In genomic region chr15:93063796-93064690, GRCh38 we compare ENCODE assay signal across 17 cellular contexts. TPM values are rescaled to one million over a fixed set of nuclear protein-coding genes. Genes with fewer than 3 reads are reported as not detected.
A peak's percentile ranks its signal among the peaks of the same experiment; 100 is the strongest.
DNase-seq lines count a peak whose midpoint lies in the region; ATAC-seq, FAIRE-seq and TF ChIP-seq lines count a peak whose summit lies in the region.
"Had no signal": no experiment of that assay in that cellular context is flagged by ENCODE, and none has a peak within 500 bp of the region (broad histone marks: within the 10 kb centered on the region; RNA-seq: fewer than 3 reads in every experiment).

No MANE protein-coding gene starts in this region.

- no peak overlapping the region for H2BK5ac ChIP-seq in H9 (ENCODE audit: insufficient read length, low read length)

- no peak overlapping the region for H2BK15ac ChIP-seq in H9 (ENCODE audit: low read depth, low read length)

- H3K4me3 Mint-ChIP-seq in H9 = no peak overlapping the region; a peak in 1 of 5 replicates
- H3K4me3 Mint-ChIP-seq: activated CD4-positive, alpha-beta T cell treated with anti-CD3 and anti-CD28 coated beads, Interleukin-2, amount 10 ng/mL, durations not matched to agents 7 days and 5 days; activated T-cell treated with anti-CD3 and anti-CD28 coated beads, Interleukin-2, amount 50 U/mL, for 4 hours had no signal

- H3K27me3 ChIP-seq in H9 (ENCODE audit: insufficient read depth, low read length) (no peaks in the 10 kb centered on the region), ascending aorta (no peaks in the 10 kb centered on the region), iPS-20b (ENCODE audit: insufficient read depth, low read length) (no peaks in the 10 kb centered on the region), stomach (peaks cover 0 to 33% (median 0%) of the 10 kb centered on the region in 3 donors)

- H3K4me2 ChIP-seq in H9 (ENCODE audit: insufficient read depth, insufficient read length, low read length) = no peak overlapping the region
- H3K4me2 ChIP-seq: hepatocyte had no signal

- H3K27ac ChIP-seq in H9 (ENCODE audit: insufficient read length, low read depth, low read length) = no peak overlapping the region
- peak overlapping the region; percentile 28 to 65 for H3K27ac ChIP-seq in ascending aorta
- H3K27ac ChIP-seq in iPS-20b (ENCODE audit: low read length) = peak overlapping the region; percentile 31
- peak overlapping the region in 4 of 5 donors; percentile 1 to 92 (median 47) for H3K27ac ChIP-seq in stomach
- H3K27ac ChIP-seq: hepatocyte, parathyroid adenoma, SK-N-MC had no signal

- no peaks in the 10 kb centered on the region for H3K9me3 Mint-ChIP-seq in H9
- H3K9me3 Mint-ChIP-seq: activated CD4-positive, alpha-beta T cell treated with anti-CD3 and anti-CD28 coated beads, Interleukin-2, amount 10 ng/mL, durations not matched to agents 7 days and 5 days; activated T-cell treated with anti-CD3 and anti-CD28 coated beads, Interleukin-2, amount 50 U/mL, for 4 hours had no signal

- H3K4ac ChIP-seq in H9 (ENCODE audit: low read depth, low read length) = no peak overlapping the region

- no peak overlapping the region for H2BK20ac ChIP-seq in H9 (ENCODE audit: low read depth, low read length, poor library complexity, severe bottlenecking)

- H3K9ac ChIP-seq in H9 (ENCODE audit: extremely low read depth, insufficient read length, low read length) (no peak overlapping the region), iPS-20b (ENCODE audit: low read depth, low read length) (peak overlapping the region; percentile 52; the same call in 1 of the 2 replicates)
- H3K9ac ChIP-seq: parathyroid adenoma had no signal

- H3K4me1 Mint-ChIP-seq in H9 = peaks cover 80 to 89% of the 10 kb centered on the region in 2 experiments

- no peaks in the 10 kb centered on the region for H3K23me2 ChIP-seq in H9 (ENCODE audit: insufficient read length, low read depth, low read length, poor library complexity, severe bottlenecking)

- peaks cover 18% of the 10 kb centered on the region for H3K79me1 ChIP-seq in H9 (ENCODE audit: insufficient read depth, low read depth, low read length, poor library complexity, severe bottlenecking)

- no peak overlapping the region for H3T11ph ChIP-seq in H9 (ENCODE audit: low read length)

- TF ChIP-seq POLR2A in stomach (IDR thresholded peaks at IDR 0.05) (no peak), GM18505 (IDR thresholded peaks at IDR 0.05; ENCODE audit: borderline replicate concordance, extremely low read depth, insufficient read depth, insufficient read length) (no peak)

- H4K5ac ChIP-seq in H9 (ENCODE audit: insufficient read length, low read depth, low read length) = no peak overlapping the region

- H4K20me1 ChIP-seq in H9 (ENCODE audit: control insufficient read depth, insufficient read depth, insufficient read length) = no peaks in the 10 kb centered on the region

- no peak overlapping the region for H2BK120ac ChIP-seq in H9 (ENCODE audit: low read depth, low read length, poor library complexity, severe bottlenecking)

- H3K36me3 ChIP-seq in ascending aorta (peaks cover 4 to 8% of the 10 kb centered on the region in 2 donors), iPS-20b (ENCODE audit: insufficient read depth, low read depth, low read length) (peaks cover 42% of the 10 kb centered on the region), stomach (peaks cover 0 to 11% (median 5%) of the 10 kb centered on the region in 4 donors)

- no peak overlapping the region for H4K8ac ChIP-seq in H9 (replicated peaks; ENCODE audit: insufficient read length, low read depth, low read length)

- no peak overlapping the region for H3K56ac ChIP-seq in H9 (ENCODE audit: insufficient read length, low read depth, low read length)

- no peak overlapping the region for H3K4me3 ChIP-seq in ascending aorta
- no peak overlapping the region for H3K4me3 ChIP-seq in iPS-20b (ENCODE audit: low read length)
- H3K4me3 ChIP-seq in stomach = peak overlapping the region in 2 of 4 donors; percentile 11 to 16
- H3K4me3 ChIP-seq: coronary artery, hepatocyte, mucosa of descending colon, SK-N-MC had no signal

- ATAC-seq in HG02973 (IDR thresholded peaks at IDR 0.05; ENCODE audit: unreplicated experiment) = no peak
- ATAC-seq in GM18505 (IDR thresholded peaks at IDR 0.05; ENCODE audit: unreplicated experiment) = no peak
- ATAC-seq: activated T-cell treated with anti-CD3 and anti-CD28 coated beads, Interleukin-2, amount 50 U/mL, for 4 hours; stimulated activated naive CD8-positive, alpha-beta T cell treated with anti-CD3 and anti-CD28 coated beads, Interleukin-15, Interleukin-2, amounts not matched to agents 100 U/mL and 50 U/mL, for 24 hours had no signal

- peak overlapping the region; percentile 49 to 99 (median 74); a peak in 4 of 7 replicates for H3K27ac Mint-ChIP-seq in H9
- H3K27ac Mint-ChIP-seq: activated CD4-positive, alpha-beta T cell treated with anti-CD3 and anti-CD28 coated beads, Interleukin-2, amount 10 ng/mL, durations not matched to agents 7 days and 5 days had no signal

- H3K27me3 Mint-ChIP-seq in H9 (ENCODE audit: low read depth) = no peaks in the 10 kb centered on the region

- no peak overlapping the region for H2AK5ac ChIP-seq in H9 (ENCODE audit: insufficient read length, low read length)

- peaks cover 29% of the 10 kb centered on the region; the same call in 1 of the 2 replicates for H3K79me2 ChIP-seq in H9 (ENCODE audit: insufficient read depth, low read length)
- H3K79me2 ChIP-seq: hepatocyte, parathyroid adenoma had no signal

- no peak for TF ChIP-seq EP300 in stomach (IDR thresholded peaks at IDR 0.05)

- H3K14ac ChIP-seq in H9 (ENCODE audit: insufficient read depth, low read length) = 0 out of 2 replicates have a peak overlapping the region, but pooled peaks have one; percentile 18

- no peak for TF ChIP-seq CTCF in H9 (conservative IDR thresholded peaks at IDR 0.05)
- no peak for TF ChIP-seq CTCF in ascending aorta (IDR thresholded peaks at IDR 0.05)
- TF ChIP-seq CTCF in stomach (IDR thresholded peaks at IDR 0.05) = no peak
- no peak for TF ChIP-seq CTCF in D721Med (IDR thresholded peaks at IDR 0.05; ENCODE audit: insufficient read depth, missing control alignments)

- peak overlapping the region; percentile 55 for H3K18ac ChIP-seq in H9 (ENCODE audit: insufficient read length, low read depth, low read length)

- FAIRE-seq in D721Med (lab: Jason Lieb, UNC) = no peak

- H3K9me3 ChIP-seq in H9 (ENCODE audit: control insufficient read depth, low read depth, low read length) (no peaks in the 10 kb centered on the region), ascending aorta (no peaks in the 10 kb centered on the region), iPS-20b (ENCODE audit: insufficient read depth, low read depth, low read length) (no peaks in the 10 kb centered on the region), stomach (no peaks in the 10 kb centered on the region)
- H3K9me3 ChIP-seq: mucosa of descending colon had no signal

- H2AFZ ChIP-seq in H9 (ENCODE audit: low read length) = no peak overlapping the region
- H2AFZ ChIP-seq: hepatocyte, parathyroid adenoma had no signal

- no peak overlapping the region for H3K23ac ChIP-seq in H9 (ENCODE audit: insufficient read length, low read depth, low read length)

- peaks cover 23 to 66% (median 44%) of the 10 kb centered on the region in 3 experiments for H3K36me3 Mint-ChIP-seq in H9 (ENCODE audit: insufficient read depth in 1 of 3, low read depth in 3 of 3)

- intact Hi-C loops in ascending aorta (cut with DNase I) = no loop called here
- intact Hi-C loops in stomach (cut with DNase I; ENCODE audit: low total_unique reads) = no loop called here

- H4K91ac ChIP-seq in H9 (ENCODE audit: insufficient read length, low read depth, low read length) = no peak overlapping the region

- no CpG with 5 or more reads among the region's 23 CpGs for WGBS in H9 (ENCODE audit: extremely low coverage, insufficient read length, low lambda C conversion rate)
- WGBS in stomach, 5 donors = 60 to 67% (median 63%) methylated on average over 16 to 23 of the region's 23 CpGs

- H3K4me1 ChIP-seq in H9 (ENCODE audit: insufficient read depth, low read length) = peaks cover 28% of the 10 kb centered on the region
- peaks cover 18 to 41% of the 10 kb centered on the region in 2 donors for H3K4me1 ChIP-seq in ascending aorta
- H3K4me1 ChIP-seq in iPS-20b (ENCODE audit: insufficient read depth, low read length) = peaks cover 52% of the 10 kb centered on the region; the same call in 1 of the 2 replicates
- peaks cover 23 to 85% (median 51%) of the 10 kb centered on the region in 4 donors for H3K4me1 ChIP-seq in stomach
- H3K4me1 ChIP-seq: parathyroid adenoma had no signal

- no peak overlapping the region for H2BK12ac ChIP-seq in H9 (ENCODE audit: insufficient read length, low read depth, low read length)

- DNase-seq in H9 = no peak
- DNase-seq in ascending aorta (ENCODE audit: low spot score in 2 of 2) = no peak
- no peak for DNase-seq in stomach
- DNase-seq in D721Med (ENCODE audit: insufficient read length, low spot score) = no peak
- DNase-seq in glomerular visceral epithelial cell (ENCODE audit: extremely low spot score) = no peak
- DNase-seq: activated CD4-positive, alpha-beta T cell treated with anti-CD3 and anti-CD28 coated beads, Interleukin-2, amount 10 ng/mL, durations not matched to agents 7 days and 5 days; activated T-cell treated with anti-CD3 and anti-CD28 coated beads, Interleukin-2, amount 50 U/mL, for 4 hours; DMS 273 treated with DMSO at 0.1 percent for 48 hours; stimulated activated naive CD8-positive, alpha-beta T cell treated with anti-CD3 and anti-CD28 coated beads, Interleukin-15, Interleukin-2, amounts not matched to agents 100 U/mL and 50 U/mL, for 24 hours had no signal

RNA-seq across cellular contexts. Expression of gene RGMA, which starts 25.0 kb away (rescaled TPM):
- total RNA-seq in H9 (2021) = 39.8 and 41.4 TPM in 2 replicates
- total RNA-seq in ascending aorta = 76.7 TPM
- 10 to 100 TPM in 4 of 5 donors, 1 to 10 TPM in 1; 1.7 to 64.2 (median 30.1) TPM for total RNA-seq in stomach
- polyA plus RNA-seq in stomach = 10 to 100 TPM in 1 of 3 donors, 1 to 10 TPM in 2; 4.6 to 19.8 (median 8.0) TPM
